Comparison of ENCODE assay signal across 8 cellular contexts in the genomic region with DNA sequence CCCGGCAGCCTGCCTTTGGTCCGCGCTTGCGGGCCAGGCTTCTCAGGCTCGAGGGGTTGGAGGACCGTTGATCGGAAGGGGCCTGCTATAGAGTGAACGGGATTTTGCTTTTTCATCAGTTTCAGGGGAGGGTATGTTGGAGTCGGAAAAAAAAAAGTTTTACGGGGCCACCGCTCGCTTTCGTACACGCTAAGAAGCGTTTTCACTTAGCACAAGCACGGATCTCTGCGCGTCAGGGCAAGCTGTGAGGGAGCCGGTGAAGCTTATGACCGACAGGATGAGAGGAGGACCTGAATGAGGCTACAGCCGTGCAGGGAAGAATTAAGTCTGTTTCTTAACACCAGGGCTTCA. TPM values are rescaled to one million over a fixed set of nuclear protein-coding genes. Genes with fewer than 3 reads are reported as not detected.
DNase-seq lines count a peak whose midpoint lies in the region; ATAC-seq and TF ChIP-seq lines count a peak whose summit lies in the region.

No MANE protein-coding gene starts in this region.

- H3K4me3 ChIP-seq in GM12865 (ENCODE audit: low read depth, low read length) (peak overlapping the region; percentile 95), OCI-LY3 (ENCODE audit: low read length) (peak overlapping the region; percentile 97), mononuclear cell (ENCODE audit: low read length) (peak overlapping the region; percentile 85)

- peak; percentile 4 for ATAC-seq in GM21825 (IDR thresholded peaks at IDR 0.05; ENCODE audit: unreplicated experiment)

- TF ChIP-seq CTCF in GM12865 (IDR thresholded peaks at IDR 0.05; ENCODE audit: insufficient read depth, low read depth, low read length, missing control alignments) (no peak), OCI-LY3 (IDR thresholded peaks at IDR 0.05; ENCODE audit: low read depth, low read length) (no peak)

- peaks cover 75% of the 10 kb centered on the region for H3K79me2 ChIP-seq in OCI-LY3 (ENCODE audit: low read length)

- H3K4me2 ChIP-seq in OCI-LY3 (ENCODE audit: low read length): peak overlapping the region; percentile 99

- H3K9me3 ChIP-seq in OCI-LY3 (ENCODE audit: insufficient read depth, low read length): no peaks in the 10 kb centered on the region
- no peaks in the 10 kb centered on the region for H3K9me3 ChIP-seq in mononuclear cell (ENCODE audit: low read depth, low read length)

- peak overlapping the region; percentile 58; the same call in 1 of the 2 replicates for H2AFZ ChIP-seq in OCI-LY3 (ENCODE audit: low read depth, low read length)

- peak overlapping the region; percentile 99 for H3K9ac ChIP-seq in OCI-LY3 (ENCODE audit: low read length)

- DNase-seq in GM12865 (ENCODE audit: low read depth) (peak; percentile 64), cerebellar cortex (ENCODE audit: low spot score) (peak; percentile 46), KBM-7 (no peak), Ammon's horn (ENCODE audit: low spot score) (no peak), NCI-H2171 treated with DMSO at 0.1 percent for 48 hours (lab: John Stamatoyannopoulos, UW) (no peak)

- no peaks in the 10 kb centered on the region for H4K20me1 ChIP-seq in OCI-LY3 (ENCODE audit: insufficient read depth, low read length)

- H3K27me3 ChIP-seq in OCI-LY3 (ENCODE audit: low read depth, low read length) (no peaks in the 10 kb centered on the region), mononuclear cell (ENCODE audit: insufficient read depth, low read length) (no peaks in the 10 kb centered on the region)

- H3K36me3 ChIP-seq in OCI-LY3 (replicated peaks; ENCODE audit: low read depth, low read length): peaks cover 15% of the 10 kb centered on the region

- H3K27ac ChIP-seq in OCI-LY3 (ENCODE audit: low read length): peak overlapping the region; percentile 66

- in situ Hi-C loops in KBM-7 (cut with MboI; ENCODE audit: low pct_unique_long_range_greater_than_20kb, low sequenced_read_pairs): no loop called here

- H3K4me1 ChIP-seq in OCI-LY3 (ENCODE audit: low read length) (peaks cover 20% of the 10 kb centered on the region), mononuclear cell (ENCODE audit: insufficient read depth, low read length) (peaks cover 42% of the 10 kb centered on the region)

RNA-seq across cellular contexts. Expression of a gene that starts 0.4 kb away (rescaled TPM):
- total RNA-seq in mononuclear cell: 19.1 TPM

RNA-seq across cellular contexts. Expression of a gene that starts 0.6 kb away (rescaled TPM):
- total RNA-seq in mononuclear cell: 12.1 TPM

RNA-seq across cellular contexts. Expression of a gene that starts 50.5 kb away (rescaled TPM):
- total RNA-seq in mononuclear cell: 36.9 TPM

Comparison
In these comparisons a context has a peak if more than half of its experiments do, and no peak if none do; other contexts are left out.
1. DNase-seq: peak in GM12865 (single experiment) and cerebellar cortex (single experiment); none in KBM-7 (single experiment), Ammon's horn (single experiment) and NCI-H2171 treated with DMSO at 0.1 percent for 48 hours (single experiment).
2. Peak in every context shown above with its lines, with median percentiles within 50 percentile points of each other: H3K4me3 ChIP-seq.